In the genomic region with DNA sequence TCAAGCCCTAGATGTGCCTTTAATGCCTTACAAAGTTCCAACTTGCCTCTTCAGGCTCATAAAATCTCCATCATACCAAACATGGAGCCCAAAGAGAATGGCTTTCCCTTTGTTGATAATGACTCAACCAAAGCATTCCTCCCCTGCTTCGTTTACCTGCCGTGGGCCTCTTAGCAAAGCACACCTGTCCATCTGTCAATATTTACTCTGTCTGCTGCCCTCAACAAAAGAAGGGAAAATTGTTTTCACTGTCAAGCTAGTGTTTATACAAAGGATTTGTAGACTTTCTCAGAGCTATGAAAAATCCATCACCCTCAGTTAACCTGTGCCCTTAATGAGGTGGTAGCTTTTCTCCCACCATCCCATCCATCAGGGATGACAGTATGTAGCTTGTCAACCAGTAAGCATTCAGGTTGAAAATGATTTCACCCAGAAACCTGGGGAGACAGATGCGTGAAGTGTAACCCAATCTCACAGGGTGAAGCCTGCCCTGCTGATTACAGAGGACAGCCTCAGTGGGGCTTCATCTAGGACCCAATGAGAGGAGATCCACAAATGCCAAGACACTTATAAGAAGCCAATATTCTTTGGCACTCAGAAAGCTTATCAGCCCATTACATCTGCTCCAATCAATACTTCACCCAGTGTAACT, we compare ENCODE assay signal across 15 cellular contexts.
A peak's percentile ranks its signal among the peaks of the same experiment; 100 is the strongest.
DNase-seq lines count a peak whose midpoint lies in the region; ATAC-seq and TF ChIP-seq lines count a peak whose summit lies in the region.
"Had no signal": no experiment of that assay in that cellular context is flagged by ENCODE, and none has a peak within 500 bp of the region (broad histone marks: within the 10 kb centered on the region; RNA-seq: fewer than 3 reads in every experiment).

No MANE protein-coding gene starts in this region.

- ATAC-seq in activated naive CD8-positive, alpha-beta T cell treated with anti-CD3 and anti-CD28 coated beads, Interleukin-2, amount 50 U/mL, for 24 hours = no peak
- ATAC-seq: activated CD4-positive, CD25-positive, alpha-beta regulatory T cell treated with anti-CD3 and anti-CD28 coated beads, Interleukin-2, amount 50 U/mL, for 24 hours; T-helper 17 cell had no signal

- H3K4me3 Mint-ChIP-seq in progenitor cell of endocrine pancreas (ENCODE audit: low read depth) = no peak overlapping the region
- no peak overlapping the region for H3K4me3 Mint-ChIP-seq in activated naive CD8-positive, alpha-beta T cell treated with anti-CD3 and anti-CD28 coated beads, Interleukin-2, amount 50 U/mL, for 24 hours
- H3K4me3 Mint-ChIP-seq: brain, T-helper 17 cell had no signal

- peaks cover 62% of the 10 kb centered on the region for H3K27me3 Mint-ChIP-seq in progenitor cell of endocrine pancreas
- H3K27me3 Mint-ChIP-seq in activated naive CD8-positive, alpha-beta T cell treated with anti-CD3 and anti-CD28 coated beads, Interleukin-2, amount 50 U/mL, for 24 hours = peaks cover 2% of the 10 kb centered on the region

- no peaks in the 10 kb centered on the region for H3K36me3 Mint-ChIP-seq in progenitor cell of endocrine pancreas (ENCODE audit: insufficient read depth)
- no peaks in the 10 kb centered on the region for H3K36me3 Mint-ChIP-seq in activated naive CD8-positive, alpha-beta T cell treated with anti-CD3 and anti-CD28 coated beads, Interleukin-2, amount 50 U/mL, for 24 hours (ENCODE audit: low read depth)
- H3K36me3 Mint-ChIP-seq: brain had no signal

- peak; percentile 30 for DNase-seq in HuH-7.5 (ENCODE audit: low spot score)
- DNase-seq in NCI-H2029 treated with DMSO at 0.1 percent for 48 hours (lab: John Stamatoyannopoulos, UW) = peak; percentile 99
- DNase-seq in NCI-H748 (lab: John Stamatoyannopoulos, UW; ENCODE audit: unreplicated experiment) = peak; percentile 99
- peak; percentile 10 for DNase-seq in progenitor cell of endocrine pancreas (ENCODE audit: low spot score, unreplicated experiment)
- no peak for DNase-seq in OCI-M2 (lab: John Stamatoyannopoulos, UW; ENCODE audit: unreplicated experiment)
- no peak for DNase-seq in GM13976 (ENCODE audit: low spot score)
- no peak for DNase-seq in activated naive CD8-positive, alpha-beta T cell treated with anti-CD3 and anti-CD28 coated beads, Interleukin-2, amount 50 U/mL, for 24 hours
- DNase-seq: activated CD8-positive, alpha-beta memory T cell treated with anti-CD3 and anti-CD28 coated beads, Interleukin-2, amount 50 U/mL, for 4 hours; activated naive CD4-positive, alpha-beta T cell treated with anti-CD3 and anti-CD28 coated beads, Interleukin-2, amount 50 U/mL, for 16 hours; KBM-7; left ventricle myocardium inferior; NCI-H446; T-helper 17 cell had no signal

- TF ChIP-seq CTCF in progenitor cell of endocrine pancreas (IDR thresholded peaks at IDR 0.05; ENCODE audit: unreplicated experiment) (no peak), GM13976 (IDR thresholded peaks at IDR 0.05; ENCODE audit: borderline replicate concordance, control extremely low read depth, extremely low read depth, insufficient read depth, missing control alignments) (no peak)

- in situ Hi-C loops in GM13976 (cut with MboI; ENCODE audit: low sequenced_read_pairs, unreplicated experiment) = no loop called here

- H3K27ac Mint-ChIP-seq in progenitor cell of endocrine pancreas = peak overlapping the region; percentile 81
- no peak overlapping the region for H3K27ac Mint-ChIP-seq in activated naive CD8-positive, alpha-beta T cell treated with anti-CD3 and anti-CD28 coated beads, Interleukin-2, amount 50 U/mL, for 24 hours
- H3K27ac Mint-ChIP-seq: brain, T-helper 17 cell had no signal

- H3K9me3 Mint-ChIP-seq in progenitor cell of endocrine pancreas (ENCODE audit: low read depth) = peaks cover 12% of the 10 kb centered on the region
- peaks cover 5% of the 10 kb centered on the region for H3K9me3 Mint-ChIP-seq in activated naive CD8-positive, alpha-beta T cell treated with anti-CD3 and anti-CD28 coated beads, Interleukin-2, amount 50 U/mL, for 24 hours

- H3K4me1 Mint-ChIP-seq in progenitor cell of endocrine pancreas (ENCODE audit: low read depth) = peaks cover 23% of the 10 kb centered on the region
- no peaks in the 10 kb centered on the region for H3K4me1 Mint-ChIP-seq in activated naive CD8-positive, alpha-beta T cell treated with anti-CD3 and anti-CD28 coated beads, Interleukin-2, amount 50 U/mL, for 24 hours
- H3K4me1 Mint-ChIP-seq: brain, T-helper 17 cell had no signal

Comparison
In these comparisons a context has a peak if more than half of its experiments do, and no peak if none do; other contexts are left out.
1. DNase-seq: peak in HuH-7.5 (single experiment), NCI-H2029 treated with DMSO at 0.1 percent for 48 hours (single experiment), NCI-H748 (single experiment) and progenitor cell of endocrine pancreas (single experiment); none in OCI-M2 (single experiment), GM13976 (single experiment) and activated naive CD8-positive, alpha-beta T cell treated with anti-CD3 and anti-CD28 coated beads, Interleukin-2, amount 50 U/mL, for 24 hours (single experiment).